ENCODE assay signal across 1 cellular context in the genomic region with DNA sequence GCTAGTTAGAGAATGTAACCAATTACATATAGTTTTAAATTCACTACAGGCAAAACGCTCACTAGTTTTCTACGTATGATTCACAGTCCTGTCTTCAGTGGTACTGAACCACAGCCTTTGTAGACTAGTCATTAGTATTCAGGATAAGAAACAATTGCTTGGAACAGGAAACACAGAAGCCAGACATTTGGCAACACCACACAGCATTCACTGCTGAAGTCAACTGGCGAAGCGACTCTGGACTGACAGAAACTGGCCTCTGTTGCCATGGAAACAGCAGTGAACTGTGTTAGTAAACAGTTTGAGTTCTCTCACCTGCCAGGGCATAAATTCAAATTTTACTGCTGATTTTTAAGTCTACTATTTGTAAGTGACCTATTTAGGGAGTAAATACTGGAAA.
TF ChIP-seq lines count a peak whose summit lies in the region.

No MANE protein-coding gene starts in this region.

TF ChIP-seq in neural cell, 6 proteins besides CTCF, POLR2A, EP300 and RAD21 (continued from another document):
- no peak for TF ChIP-seq POLR2AphosphoS5 (IDR thresholded peaks at IDR 0.05)
- no peak for TF ChIP-seq TAF1 (IDR thresholded peaks at IDR 0.05; ENCODE audit: low read depth)
- TF ChIP-seq MXI1 (conservative IDR thresholded peaks at IDR 0.05; ENCODE audit: poor library complexity, severe bottlenecking) = no peak
- TF ChIP-seq, protein P1, sequence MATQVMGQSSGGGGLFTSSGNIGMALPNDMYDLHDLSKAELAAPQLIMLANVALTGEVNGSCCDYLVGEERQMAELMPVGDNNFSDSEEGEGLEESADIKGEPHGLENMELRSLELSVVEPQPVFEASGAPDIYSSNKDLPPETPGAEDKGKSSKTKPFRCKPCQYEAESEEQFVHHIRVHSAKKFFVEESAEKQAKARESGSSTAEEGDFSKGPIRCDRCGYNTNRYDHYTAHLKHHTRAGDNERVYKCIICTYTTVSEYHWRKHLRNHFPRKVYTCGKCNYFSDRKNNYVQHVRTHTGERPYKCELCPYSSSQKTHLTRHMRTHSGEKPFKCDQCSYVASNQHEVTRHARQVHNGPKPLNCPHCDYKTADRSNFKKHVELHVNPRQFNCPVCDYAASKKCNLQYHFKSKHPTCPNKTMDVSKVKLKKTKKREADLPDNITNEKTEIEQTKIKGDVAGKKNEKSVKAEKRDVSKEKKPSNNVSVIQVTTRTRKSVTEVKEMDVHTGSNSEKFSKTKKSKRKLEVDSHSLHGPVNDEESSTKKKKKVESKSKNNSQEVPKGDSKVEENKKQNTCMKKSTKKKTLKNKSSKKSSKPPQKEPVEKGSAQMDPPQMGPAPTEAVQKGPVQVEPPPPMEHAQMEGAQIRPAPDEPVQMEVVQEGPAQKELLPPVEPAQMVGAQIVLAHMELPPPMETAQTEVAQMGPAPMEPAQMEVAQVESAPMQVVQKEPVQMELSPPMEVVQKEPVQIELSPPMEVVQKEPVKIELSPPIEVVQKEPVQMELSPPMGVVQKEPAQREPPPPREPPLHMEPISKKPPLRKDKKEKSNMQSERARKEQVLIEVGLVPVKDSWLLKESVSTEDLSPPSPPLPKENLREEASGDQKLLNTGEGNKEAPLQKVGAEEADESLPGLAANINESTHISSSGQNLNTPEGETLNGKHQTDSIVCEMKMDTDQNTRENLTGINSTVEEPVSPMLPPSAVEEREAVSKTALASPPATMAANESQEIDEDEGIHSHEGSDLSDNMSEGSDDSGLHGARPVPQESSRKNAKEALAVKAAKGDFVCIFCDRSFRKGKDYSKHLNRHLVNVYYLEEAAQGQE (IDR thresholded peaks at IDR 0.05; ENCODE audit: borderline replicate concordance) = no peak
- TF ChIP-seq EZH2 (IDR thresholded peaks at IDR 0.05; ENCODE audit: borderline replicate concordance, insufficient read depth, low read length, poor library complexity, severe bottlenecking) = no peak
